In genomic region chr7:128707752-128708151, GRCh38 we compare ENCODE assay signal across 30 cellular contexts.
"Had no signal": no experiment of that assay in that cellular context is flagged by ENCODE, and none has a peak within 500 bp of the region (broad histone marks: within the 10 kb centered on the region; RNA-seq: fewer than 3 reads in every experiment).

No MANE protein-coding gene starts in this region.

- H3K4me3 Mint-ChIP-seq: activated CD4-positive, alpha-beta T cell treated with anti-CD3 and anti-CD28 coated beads, Interleukin-2, amount 10 ng/mL, durations not matched to agents 24 days and 14 days; activated CD8-positive, alpha-beta T cell treated with anti-CD3 and anti-CD28 coated beads for 36 hours; activated naive CD4-positive, alpha-beta T cell treated with anti-CD3 and anti-CD28 coated beads, Interleukin-2, amount 50 U/mL, for 24 hours; activated naive CD8-positive, alpha-beta T cell treated with anti-CD3 and anti-CD28 coated beads, Interleukin-2, amount 10 ng/mL, durations not matched to agents 7 days and 5 days; activated T-cell treated with anti-CD3 and anti-CD28 coated beads, Interleukin-2, amount 50 U/mL, for 72 hours; central memory CD8-positive, alpha-beta T cell had no signal

- H3K27ac ChIP-seq: ascending aorta, cardiac muscle cell, Peyer's patch, RWPE1, VCaP had no signal

- H3K9me3 Mint-ChIP-seq: activated CD4-positive, alpha-beta T cell treated with anti-CD3 and anti-CD28 coated beads, Interleukin-2, amount 10 ng/mL, durations not matched to agents 24 days and 14 days; activated CD8-positive, alpha-beta T cell treated with anti-CD3 and anti-CD28 coated beads for 36 hours; activated naive CD4-positive, alpha-beta T cell treated with anti-CD3 and anti-CD28 coated beads, Interleukin-2, amount 50 U/mL, for 24 hours; activated naive CD8-positive, alpha-beta T cell treated with anti-CD3 and anti-CD28 coated beads, Interleukin-2, amount 10 ng/mL, durations not matched to agents 7 days and 5 days; activated T-cell treated with anti-CD3 and anti-CD28 coated beads, Interleukin-2, amount 50 U/mL, for 72 hours; activated T-helper 2 cell treated with anti-CD3 and anti-CD28 coated beads, Interferon-gamma antibody, Interleukin-2, Interleukin-4, amounts not matched to agents 10 μg/mL and 5 μg/mL and 100 μg/mL, durations not matched to agents 14 hours and 24 hours and 36 hours; central memory CD8-positive, alpha-beta T cell had no signal

- H3K36me3 ChIP-seq: ascending aorta, cardiac muscle cell, Peyer's patch had no signal

- H3K27ac Mint-ChIP-seq: activated CD4-positive, alpha-beta T cell treated with anti-CD3 and anti-CD28 coated beads, Interleukin-2, amount 10 ng/mL, durations not matched to agents 24 days and 14 days; activated CD8-positive, alpha-beta T cell treated with anti-CD3 and anti-CD28 coated beads for 36 hours; activated naive CD4-positive, alpha-beta T cell treated with anti-CD3 and anti-CD28 coated beads, Interleukin-2, amount 50 U/mL, for 24 hours; activated naive CD8-positive, alpha-beta T cell treated with anti-CD3 and anti-CD28 coated beads, Interleukin-2, amount 10 ng/mL, durations not matched to agents 7 days and 5 days; activated T-cell treated with anti-CD3 and anti-CD28 coated beads, Interleukin-2, amount 50 U/mL, for 72 hours; activated T-helper 2 cell treated with anti-CD3 and anti-CD28 coated beads, Interferon-gamma antibody, Interleukin-2, Interleukin-4, amounts not matched to agents 10 μg/mL and 5 μg/mL and 100 μg/mL, durations not matched to agents 14 hours and 24 hours and 36 hours had no signal

- H3K27me3 ChIP-seq: ascending aorta, cardiac muscle cell, Peyer's patch had no signal

- DNase-seq: activated CD4-positive, alpha-beta T cell treated with anti-CD3 and anti-CD28 coated beads, Interleukin-2, amount 10 ng/mL, durations not matched to agents 24 days and 14 days; activated CD4-positive, alpha-beta T cell treated with anti-CD3 and anti-CD28 coated beads, Interleukin-2, amount 50 U/mL, for 4 hours; activated CD8-positive, alpha-beta T cell treated with anti-CD3 and anti-CD28 coated beads for 36 hours; activated gamma-delta T cell; activated naive CD4-positive, alpha-beta T cell treated with Interleukin-2 at 50 U/mL for 16 hours; activated naive CD8-positive, alpha-beta T cell treated with anti-CD3 and anti-CD28 coated beads, Interleukin-2, amount 10 ng/mL, durations not matched to agents 7 days and 5 days; activated T-cell treated with anti-CD3 and anti-CD28 coated beads, Interleukin-2, amount 50 U/mL, for 1 hour; activated T-cell treated with anti-CD3 and anti-CD28 coated beads, Interleukin-2, amount 50 U/mL, for 72 hours; amygdala; NCI-H1092 treated with DMSO at 0.1 percent for 48 hours; NCI-H1417 treated with DMSO at 0.1 percent for 48 hours; NCI-H187 treated with DMSO at 0.1 percent for 48 hours; NCI-H2081 treated with DMSO at 0.1 percent for 48 hours; NCI-H345; NCI-H524 treated with DMSO at 0.1 percent for 48 hours; PC-3; Peyer's patch; SIG-M5; T-helper 1 cell; T-helper 2 cell; T-helper 9 cell had no signal

- H3K4me3 ChIP-seq: ascending aorta, cardiac muscle cell, Peyer's patch had no signal

- H3K9me3 ChIP-seq: ascending aorta, Peyer's patch had no signal

- ATAC-seq: activated CD8-positive, alpha-beta T cell treated with anti-CD3 and anti-CD28 coated beads for 36 hours; activated T-cell treated with anti-CD3 and anti-CD28 coated beads, Interleukin-2, amount 50 U/mL, for 72 hours; PC-3; Right ventricle myocardium inferior; SK-N-SH treated with all-trans-retinoic acid at 6 μM for 48 hours had no signal

- H3K4me1 ChIP-seq: ascending aorta, Peyer's patch had no signal

- H3K36me3 Mint-ChIP-seq: activated naive CD4-positive, alpha-beta T cell treated with anti-CD3 and anti-CD28 coated beads, Interleukin-2, amount 50 U/mL, for 24 hours; activated naive CD8-positive, alpha-beta T cell treated with anti-CD3 and anti-CD28 coated beads, Interleukin-2, amount 10 ng/mL, durations not matched to agents 7 days and 5 days had no signal

- H3K4me1 Mint-ChIP-seq: central memory CD8-positive, alpha-beta T cell had no signal
